30 cellular contexts compared by ENCODE assay signal in the genomic region with DNA sequence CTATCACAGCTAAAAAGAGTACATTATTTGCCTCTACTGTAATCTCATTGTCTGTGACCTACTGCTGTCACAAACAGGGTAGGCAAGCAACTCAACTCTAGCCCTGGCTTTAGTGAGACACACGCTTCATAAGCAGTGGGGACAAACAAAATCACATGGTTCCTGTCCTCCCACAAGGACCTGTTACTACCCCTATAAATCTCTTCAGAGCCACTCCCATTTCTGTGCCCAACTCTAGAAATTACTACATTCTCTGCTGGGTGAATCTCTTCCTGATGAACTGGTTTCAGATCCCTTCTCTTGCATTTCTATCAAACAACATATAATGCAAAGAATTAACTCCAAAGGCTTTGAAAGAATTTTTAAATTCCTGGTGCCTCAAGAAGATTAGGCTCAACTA.
"Had no signal": no experiment of that assay in that cellular context is flagged by ENCODE, and none has a peak within 500 bp of the region (broad histone marks: within the 10 kb centered on the region; RNA-seq: fewer than 3 reads in every experiment).

No MANE protein-coding gene starts in this region.

- H3K27me3 ChIP-seq: SJSA1 had no signal

- ATAC-seq: activated T-helper 17 cell treated with anti-CD3 and anti-CD28 coated beads, Interleukin-2, amount 50 U/mL, for 72 hours; Panc1; Right ventricle myocardium inferior; SK-N-SH treated with all-trans-retinoic acid at 6 μM for 48 hours had no signal

- DNase-seq: activated B cell treated with CpG ODN at 0.5 μM for 24 hours; activated CD4-positive, alpha-beta memory T cell treated with anti-CD3 and anti-CD28 coated beads for 36 hours; activated CD4-positive, alpha-beta T cell treated with anti-CD3 and anti-CD28 coated beads for 1 hour; activated CD4-positive, alpha-beta T cell treated with anti-CD3 and anti-CD28 coated beads, Interleukin-2, amount 10 ng/mL, durations not matched to agents 24 days and 14 days; activated CD8-positive, alpha-beta memory T cell treated with anti-CD3 and anti-CD28 coated beads for 24 hours; activated gamma-delta T cell; activated naive CD4-positive, alpha-beta T cell treated with anti-CD3 and anti-CD28 coated beads for 36 hours; activated T-cell treated with anti-CD3 and anti-CD28 coated beads, Interleukin-2, amount 50 U/mL, for 48 hours; amygdala; Karpas-422; MM.1S; NCI-H1092 treated with DMSO at 0.1 percent for 48 hours; NCI-H1417 treated with DMSO at 0.1 percent for 48 hours; NCI-H1694; NCI-H2029; NCI-H2107; NCI-H2171 treated with DMSO at 0.1 percent for 48 hours; NCI-H226; NCI-H526; OCI-M1; RPMI8226; SW 1271 had no signal

- H3K4me3 ChIP-seq: SJSA1 had no signal

- H3K4me3 Mint-ChIP-seq: activated B cell treated with CpG ODN at 0.5 μM for 24 hours; activated CD4-positive, alpha-beta memory T cell treated with anti-CD3 and anti-CD28 coated beads for 36 hours; activated CD4-positive, alpha-beta T cell treated with anti-CD3 and anti-CD28 coated beads, Interleukin-2, amount 10 ng/mL, durations not matched to agents 24 days and 14 days; activated naive CD4-positive, alpha-beta T cell treated with anti-CD3 and anti-CD28 coated beads for 36 hours; activated naive CD8-positive, alpha-beta T cell; activated T-helper 17 cell treated with anti-CD3 and anti-CD28 coated beads, Interleukin-2, amount 50 U/mL, for 72 hours; brain; central memory CD8-positive, alpha-beta T cell had no signal

- H3K27ac ChIP-seq: SJSA1 had no signal

- H3K27ac Mint-ChIP-seq: activated B cell treated with CpG ODN at 0.5 μM for 24 hours; activated CD4-positive, alpha-beta memory T cell treated with anti-CD3 and anti-CD28 coated beads for 36 hours; activated CD4-positive, alpha-beta T cell treated with anti-CD3 and anti-CD28 coated beads, Interleukin-2, amount 10 ng/mL, durations not matched to agents 24 days and 14 days; activated naive CD4-positive, alpha-beta T cell treated with anti-CD3 and anti-CD28 coated beads for 36 hours; activated naive CD8-positive, alpha-beta T cell; activated T-helper 17 cell treated with anti-CD3 and anti-CD28 coated beads, Interleukin-2, amount 50 U/mL, for 72 hours had no signal

- H3K36me3 ChIP-seq: SJSA1 had no signal

- H3K27me3 Mint-ChIP-seq: activated B cell treated with CpG ODN at 0.5 μM for 24 hours; activated CD4-positive, alpha-beta memory T cell treated with anti-CD3 and anti-CD28 coated beads for 36 hours; activated CD4-positive, alpha-beta T cell treated with anti-CD3 and anti-CD28 coated beads, Interleukin-2, amount 10 ng/mL, durations not matched to agents 24 days and 14 days; activated naive CD8-positive, alpha-beta T cell; activated T-helper 17 cell treated with anti-CD3 and anti-CD28 coated beads, Interleukin-2, amount 50 U/mL, for 72 hours; brain; central memory CD8-positive, alpha-beta T cell had no signal

- H3K9me3 Mint-ChIP-seq: activated CD4-positive, alpha-beta memory T cell treated with anti-CD3 and anti-CD28 coated beads for 36 hours; activated T-helper 17 cell treated with anti-CD3 and anti-CD28 coated beads, Interleukin-2, amount 50 U/mL, for 72 hours; central memory CD8-positive, alpha-beta T cell had no signal

- H3K4me1 Mint-ChIP-seq: activated B cell treated with CpG ODN at 0.5 μM for 24 hours; activated CD4-positive, alpha-beta T cell treated with anti-CD3 and anti-CD28 coated beads, Interleukin-2, amount 10 ng/mL, durations not matched to agents 24 days and 14 days; activated T-helper 17 cell treated with anti-CD3 and anti-CD28 coated beads, Interleukin-2, amount 50 U/mL, for 72 hours; brain; central memory CD8-positive, alpha-beta T cell had no signal

- H3K9me3 ChIP-seq: SJSA1 had no signal

- H3K4me1 ChIP-seq: SJSA1 had no signal
